Comparison of ENCODE assay signal across 19 cellular contexts in the genomic region with DNA sequence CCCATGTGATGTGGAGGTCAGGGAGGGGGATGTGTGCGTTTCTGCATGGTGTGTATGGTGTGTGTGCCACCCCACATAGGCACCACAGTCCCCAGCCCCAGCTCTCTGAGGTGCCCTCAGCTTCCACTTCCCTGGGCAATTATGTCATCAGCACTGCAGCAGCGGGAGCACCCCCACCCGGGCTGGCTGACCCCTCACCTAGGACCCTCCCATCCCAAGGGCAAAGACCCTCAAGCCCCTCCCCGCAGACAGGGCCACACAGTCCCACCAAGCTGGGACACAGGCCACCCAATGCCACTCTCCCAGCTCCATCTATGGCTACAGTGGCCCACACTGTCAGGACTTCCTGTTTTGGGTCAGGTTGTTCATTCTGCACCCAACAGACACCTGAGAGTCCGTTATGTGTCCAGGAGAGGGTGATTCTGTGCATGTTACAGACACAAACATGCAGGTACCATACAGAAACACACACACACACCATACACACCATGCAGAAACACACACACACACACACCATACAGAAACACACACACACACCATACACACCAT.
"Had no signal": no experiment of that assay in that cellular context is flagged by ENCODE, and none has a peak within 500 bp of the region (broad histone marks: within the 10 kb centered on the region; RNA-seq: fewer than 3 reads in every experiment).

No MANE protein-coding gene starts in this region.

- DNase-seq: activated CD4-positive, alpha-beta T cell treated with anti-CD3 and anti-CD28 coated beads for 1 hour; activated CD4-positive, alpha-beta T cell treated with anti-CD3 and anti-CD28 coated beads, Interleukin-2, amount 50 U/mL, for 4 hours; activated naive CD4-positive, alpha-beta T cell; activated naive CD8-positive, alpha-beta T cell treated with anti-CD3 and anti-CD28 coated beads, Interleukin-2, amount 50 U/mL, for 24 hours; activated T-cell treated with anti-CD3 and anti-CD28 coated beads, Interleukin-2, amount 50 U/mL, for 72 hours; aorta; cerebellar nuclear complex; effector CD8-positive, alpha-beta T cell; foreskin fibroblast; hippocampal formation; kidney; left lung; occipital lobe; right lobe of liver; stimulated activated CD4-positive, alpha-beta T cell treated with anti-CD3 and anti-CD28 coated beads, Interleukin-12 subunit alpha, Interleukin-12 subunit beta, amount 100 ng/mL, for 4 hours; stimulated activated CD4-positive, alpha-beta T cell treated with anti-CD3 and anti-CD28 coated beads, Interleukin-2, amount 100 ng/mL, for 24 hours; uterus had no signal

- H3K9me3 ChIP-seq: left lung, right lobe of liver, uterus had no signal

- H3K9me3 Mint-ChIP-seq: activated naive CD8-positive, alpha-beta T cell treated with anti-CD3 and anti-CD28 coated beads, Interleukin-2, amount 50 U/mL, for 24 hours; activated T-cell treated with anti-CD3 and anti-CD28 coated beads, Interleukin-2, amount 50 U/mL, for 72 hours; memory B cell; nephron had no signal

- H3K4me3 Mint-ChIP-seq: activated naive CD8-positive, alpha-beta T cell treated with anti-CD3 and anti-CD28 coated beads, Interleukin-2, amount 50 U/mL, for 24 hours; activated T-cell treated with anti-CD3 and anti-CD28 coated beads, Interleukin-2, amount 50 U/mL, for 72 hours; memory B cell; nephron had no signal

- ATAC-seq: activated naive CD8-positive, alpha-beta T cell treated with anti-CD3 and anti-CD28 coated beads, Interleukin-2, amount 50 U/mL, for 24 hours; activated T-cell treated with anti-CD3 and anti-CD28 coated beads, Interleukin-2, amount 50 U/mL, for 72 hours; left lung; right lobe of liver had no signal

- H3K4me1 ChIP-seq: left lung, right lobe of liver, uterus had no signal

- H3K36me3 ChIP-seq: left lung, right lobe of liver, uterus had no signal

- H3K27ac Mint-ChIP-seq: activated naive CD8-positive, alpha-beta T cell treated with anti-CD3 and anti-CD28 coated beads, Interleukin-2, amount 50 U/mL, for 24 hours; memory B cell; nephron had no signal

- H3K4me1 Mint-ChIP-seq: activated naive CD8-positive, alpha-beta T cell treated with anti-CD3 and anti-CD28 coated beads, Interleukin-2, amount 50 U/mL, for 24 hours; memory B cell; nephron had no signal

- H3K27me3 Mint-ChIP-seq: activated naive CD8-positive, alpha-beta T cell treated with anti-CD3 and anti-CD28 coated beads, Interleukin-2, amount 50 U/mL, for 24 hours; memory B cell had no signal

- H3K27me3 ChIP-seq: right lobe of liver, uterus had no signal

- H3K4me3 ChIP-seq: left lung, right lobe of liver, uterus had no signal

- H3K36me3 Mint-ChIP-seq: memory B cell had no signal

- H3K27ac ChIP-seq: left lung, right lobe of liver, uterus had no signal
